ENCODE assay signal across 1 cellular context in the genomic region with DNA sequence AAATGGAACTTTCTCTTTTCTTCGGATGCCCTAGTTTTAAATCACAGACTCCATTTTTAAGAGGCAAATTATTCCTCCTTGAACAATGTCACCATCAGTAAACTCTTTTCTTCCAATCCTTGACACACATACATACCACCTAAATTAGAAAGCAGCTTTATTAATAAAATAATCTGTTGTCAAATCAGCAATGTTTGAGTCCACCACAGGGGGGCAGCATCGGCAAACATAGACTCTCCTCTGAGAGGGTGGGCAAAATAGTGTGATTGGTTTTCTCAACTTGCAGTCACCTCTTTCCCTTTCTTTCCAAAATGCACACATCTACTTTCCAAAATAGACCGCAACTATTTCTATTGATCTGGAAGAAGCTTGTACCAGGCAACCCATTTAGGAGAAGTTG.
TF ChIP-seq lines count a peak whose summit lies in the region.

No MANE protein-coding gene starts in this region.

TF ChIP-seq in K562, 482 proteins besides CTCF, POLR2A, EP300 and RAD21:
- TF ChIP-seq, protein P1, sequence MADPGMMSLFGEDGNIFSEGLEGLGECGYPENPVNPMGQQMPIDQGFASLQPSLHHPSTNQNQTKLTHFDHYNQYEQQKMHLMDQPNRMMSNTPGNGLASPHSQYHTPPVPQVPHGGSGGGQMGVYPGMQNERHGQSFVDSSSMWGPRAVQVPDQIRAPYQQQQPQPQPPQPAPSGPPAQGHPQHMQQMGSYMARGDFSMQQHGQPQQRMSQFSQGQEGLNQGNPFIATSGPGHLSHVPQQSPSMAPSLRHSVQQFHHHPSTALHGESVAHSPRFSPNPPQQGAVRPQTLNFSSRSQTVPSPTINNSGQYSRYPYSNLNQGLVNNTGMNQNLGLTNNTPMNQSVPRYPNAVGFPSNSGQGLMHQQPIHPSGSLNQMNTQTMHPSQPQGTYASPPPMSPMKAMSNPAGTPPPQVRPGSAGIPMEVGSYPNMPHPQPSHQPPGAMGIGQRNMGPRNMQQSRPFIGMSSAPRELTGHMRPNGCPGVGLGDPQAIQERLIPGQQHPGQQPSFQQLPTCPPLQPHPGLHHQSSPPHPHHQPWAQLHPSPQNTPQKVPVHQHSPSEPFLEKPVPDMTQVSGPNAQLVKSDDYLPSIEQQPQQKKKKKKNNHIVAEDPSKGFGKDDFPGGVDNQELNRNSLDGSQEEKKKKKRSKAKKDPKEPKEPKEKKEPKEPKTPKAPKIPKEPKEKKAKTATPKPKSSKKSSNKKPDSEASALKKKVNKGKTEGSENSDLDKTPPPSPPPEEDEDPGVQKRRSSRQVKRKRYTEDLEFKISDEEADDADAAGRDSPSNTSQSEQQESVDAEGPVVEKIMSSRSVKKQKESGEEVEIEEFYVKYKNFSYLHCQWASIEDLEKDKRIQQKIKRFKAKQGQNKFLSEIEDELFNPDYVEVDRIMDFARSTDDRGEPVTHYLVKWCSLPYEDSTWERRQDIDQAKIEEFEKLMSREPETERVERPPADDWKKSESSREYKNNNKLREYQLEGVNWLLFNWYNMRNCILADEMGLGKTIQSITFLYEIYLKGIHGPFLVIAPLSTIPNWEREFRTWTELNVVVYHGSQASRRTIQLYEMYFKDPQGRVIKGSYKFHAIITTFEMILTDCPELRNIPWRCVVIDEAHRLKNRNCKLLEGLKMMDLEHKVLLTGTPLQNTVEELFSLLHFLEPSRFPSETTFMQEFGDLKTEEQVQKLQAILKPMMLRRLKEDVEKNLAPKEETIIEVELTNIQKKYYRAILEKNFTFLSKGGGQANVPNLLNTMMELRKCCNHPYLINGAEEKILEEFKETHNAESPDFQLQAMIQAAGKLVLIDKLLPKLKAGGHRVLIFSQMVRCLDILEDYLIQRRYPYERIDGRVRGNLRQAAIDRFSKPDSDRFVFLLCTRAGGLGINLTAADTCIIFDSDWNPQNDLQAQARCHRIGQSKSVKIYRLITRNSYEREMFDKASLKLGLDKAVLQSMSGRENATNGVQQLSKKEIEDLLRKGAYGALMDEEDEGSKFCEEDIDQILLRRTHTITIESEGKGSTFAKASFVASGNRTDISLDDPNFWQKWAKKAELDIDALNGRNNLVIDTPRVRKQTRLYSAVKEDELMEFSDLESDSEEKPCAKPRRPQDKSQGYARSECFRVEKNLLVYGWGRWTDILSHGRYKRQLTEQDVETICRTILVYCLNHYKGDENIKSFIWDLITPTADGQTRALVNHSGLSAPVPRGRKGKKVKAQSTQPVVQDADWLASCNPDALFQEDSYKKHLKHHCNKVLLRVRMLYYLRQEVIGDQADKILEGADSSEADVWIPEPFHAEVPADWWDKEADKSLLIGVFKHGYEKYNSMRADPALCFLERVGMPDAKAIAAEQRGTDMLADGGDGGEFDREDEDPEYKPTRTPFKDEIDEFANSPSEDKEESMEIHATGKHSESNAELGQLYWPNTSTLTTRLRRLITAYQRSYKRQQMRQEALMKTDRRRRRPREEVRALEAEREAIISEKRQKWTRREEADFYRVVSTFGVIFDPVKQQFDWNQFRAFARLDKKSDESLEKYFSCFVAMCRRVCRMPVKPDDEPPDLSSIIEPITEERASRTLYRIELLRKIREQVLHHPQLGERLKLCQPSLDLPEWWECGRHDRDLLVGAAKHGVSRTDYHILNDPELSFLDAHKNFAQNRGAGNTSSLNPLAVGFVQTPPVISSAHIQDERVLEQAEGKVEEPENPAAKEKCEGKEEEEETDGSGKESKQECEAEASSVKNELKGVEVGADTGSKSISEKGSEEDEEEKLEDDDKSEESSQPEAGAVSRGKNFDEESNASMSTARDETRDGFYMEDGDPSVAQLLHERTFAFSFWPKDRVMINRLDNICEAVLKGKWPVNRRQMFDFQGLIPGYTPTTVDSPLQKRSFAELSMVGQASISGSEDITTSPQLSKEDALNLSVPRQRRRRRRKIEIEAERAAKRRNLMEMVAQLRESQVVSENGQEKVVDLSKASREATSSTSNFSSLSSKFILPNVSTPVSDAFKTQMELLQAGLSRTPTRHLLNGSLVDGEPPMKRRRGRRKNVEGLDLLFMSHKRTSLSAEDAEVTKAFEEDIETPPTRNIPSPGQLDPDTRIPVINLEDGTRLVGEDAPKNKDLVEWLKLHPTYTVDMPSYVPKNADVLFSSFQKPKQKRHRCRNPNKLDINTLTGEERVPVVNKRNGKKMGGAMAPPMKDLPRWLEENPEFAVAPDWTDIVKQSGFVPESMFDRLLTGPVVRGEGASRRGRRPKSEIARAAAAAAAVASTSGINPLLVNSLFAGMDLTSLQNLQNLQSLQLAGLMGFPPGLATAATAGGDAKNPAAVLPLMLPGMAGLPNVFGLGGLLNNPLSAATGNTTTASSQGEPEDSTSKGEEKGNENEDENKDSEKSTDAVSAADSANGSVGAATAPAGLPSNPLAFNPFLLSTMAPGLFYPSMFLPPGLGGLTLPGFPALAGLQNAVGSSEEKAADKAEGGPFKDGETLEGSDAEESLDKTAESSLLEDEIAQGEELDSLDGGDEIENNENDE (IDR thresholded peaks at IDR 0.05; ENCODE audit: low read depth, low read length) = no peak
- TF ChIP-seq TFAM (CRISPR knock-in tag; conservative IDR thresholded peaks at IDR 0.05) (no peak), ZNF75A (CRISPR knock-in tag; IDR thresholded peaks at IDR 0.05) (no peak), ADNP (tag; IDR thresholded peaks at IDR 0.05) (no peak), C11orf30 (IDR thresholded peaks at IDR 0.05; ENCODE audit: low read depth) (no peak), ZNF76 (CRISPR knock-in tag; IDR thresholded peaks at IDR 0.05; ENCODE audit: borderline replicate concordance) (no peak), KAT2B (IDR thresholded peaks at IDR 0.05; ENCODE audit: low read depth, low read length) (no peak), PTBP1 (IDR thresholded peaks at IDR 0.05; ENCODE audit: low read depth, low read length) (no peak), NR3C1 (CRISPR knock-in tag; IDR thresholded peaks at IDR 0.05) (no peak), TRIM24 (IDR thresholded peaks at IDR 0.05) (no peak), GABPA (tag; conservative IDR thresholded peaks at IDR 0.05; ENCODE audit: low read depth) (no peak)
- TF ChIP-seq, protein P2, sequence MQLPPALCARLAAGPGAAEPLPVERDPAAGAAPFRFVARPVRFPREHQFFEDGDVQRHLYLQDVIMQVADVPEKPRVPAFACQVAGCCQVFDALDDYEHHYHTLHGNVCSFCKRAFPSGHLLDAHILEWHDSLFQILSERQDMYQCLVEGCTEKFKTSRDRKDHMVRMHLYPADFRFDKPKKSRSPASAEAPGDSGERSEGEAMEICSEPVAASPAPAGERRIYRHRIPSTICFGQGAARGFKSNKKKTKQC (CRISPR knock-in tag; IDR thresholded peaks at IDR 0.05) = no peak
- TF ChIP-seq, protein P3, sequence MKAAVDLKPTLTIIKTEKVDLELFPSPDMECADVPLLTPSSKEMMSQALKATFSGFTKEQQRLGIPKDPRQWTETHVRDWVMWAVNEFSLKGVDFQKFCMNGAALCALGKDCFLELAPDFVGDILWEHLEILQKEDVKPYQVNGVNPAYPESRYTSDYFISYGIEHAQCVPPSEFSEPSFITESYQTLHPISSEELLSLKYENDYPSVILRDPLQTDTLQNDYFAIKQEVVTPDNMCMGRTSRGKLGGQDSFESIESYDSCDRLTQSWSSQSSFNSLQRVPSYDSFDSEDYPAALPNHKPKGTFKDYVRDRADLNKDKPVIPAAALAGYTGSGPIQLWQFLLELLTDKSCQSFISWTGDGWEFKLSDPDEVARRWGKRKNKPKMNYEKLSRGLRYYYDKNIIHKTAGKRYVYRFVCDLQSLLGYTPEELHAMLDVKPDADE (conservative IDR thresholded peaks at IDR 0.05; ENCODE audit: control insufficient read depth, low read depth, low read length) = no peak
- TF ChIP-seq, protein P4, sequence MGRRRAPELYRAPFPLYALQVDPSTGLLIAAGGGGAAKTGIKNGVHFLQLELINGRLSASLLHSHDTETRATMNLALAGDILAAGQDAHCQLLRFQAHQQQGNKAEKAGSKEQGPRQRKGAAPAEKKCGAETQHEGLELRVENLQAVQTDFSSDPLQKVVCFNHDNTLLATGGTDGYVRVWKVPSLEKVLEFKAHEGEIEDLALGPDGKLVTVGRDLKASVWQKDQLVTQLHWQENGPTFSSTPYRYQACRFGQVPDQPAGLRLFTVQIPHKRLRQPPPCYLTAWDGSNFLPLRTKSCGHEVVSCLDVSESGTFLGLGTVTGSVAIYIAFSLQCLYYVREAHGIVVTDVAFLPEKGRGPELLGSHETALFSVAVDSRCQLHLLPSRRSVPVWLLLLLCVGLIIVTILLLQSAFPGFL (CRISPR knock-in tag; IDR thresholded peaks at IDR 0.05) = no peak
